18 cellular contexts compared by ENCODE assay signal in genomic region chr1:27585684-27586083, GRCh38. TPM values are rescaled to one million over a fixed set of nuclear protein-coding genes. Genes with fewer than 3 reads are reported as not detected.
DNase-seq lines count a peak whose midpoint lies in the region; ATAC-seq and TF ChIP-seq lines count a peak whose summit lies in the region.
"Had no signal": no experiment of that assay in that cellular context is flagged by ENCODE, and none has a peak within 500 bp of the region (broad histone marks: within the 10 kb centered on the region; RNA-seq: fewer than 3 reads in every experiment).

No MANE protein-coding gene starts in this region.

- H3K4me3 ChIP-seq in left ventricle myocardium inferior (no peak overlapping the region), gastroesophageal sphincter (no peak overlapping the region), spleen (no peak overlapping the region), lower leg skin (ENCODE audit: low read depth, poor library complexity, severe bottlenecking) (no peak overlapping the region), BE2C (ENCODE audit: low read depth, low read length) (no peak overlapping the region)
- H3K4me3 ChIP-seq: GM12878 had no signal

- 50 to 63% methylated on average over 1 of the region's 3 CpGs for WGBS in gastroesophageal sphincter (ENCODE audit: low coverage in 1 of 2), 2 donors
- WGBS in spleen, 5 donors = 62 to 81% (median 68%) methylated on average over 3 of the region's 3 CpGs
- WGBS in lower leg skin, 2 donors = 75 to 84% methylated on average over 3 of the region's 3 CpGs

- H3K36me3 ChIP-seq in left ventricle myocardium inferior (no peaks in the 10 kb centered on the region), gastroesophageal sphincter (peaks cover 0 to 8% of the 10 kb centered on the region in 2 donors), spleen (peaks cover 0 to 20% (median 0%) of the 10 kb centered on the region in 6 donors), BE2C (no peaks in the 10 kb centered on the region)

- H3K27ac ChIP-seq in left ventricle myocardium inferior (replicated peaks) (peak overlapping the region; percentile 8), gastroesophageal sphincter (peak overlapping the region in 3 of 4 donors; percentile 46 to 94 (median 89)), spleen (peak overlapping the region in 5 of 8 donors; percentile 30 to 96 (median 91))

- H3K9me3 ChIP-seq in left ventricle myocardium inferior (replicated peaks) (no peaks in the 10 kb centered on the region), gastroesophageal sphincter (no peaks in the 10 kb centered on the region), spleen (no peaks in the 10 kb centered on the region), BE2C (no peaks in the 10 kb centered on the region)

- TF ChIP-seq CTCF in left ventricle myocardium inferior (IDR thresholded peaks at IDR 0.05; ENCODE audit: borderline replicate concordance) (no peak), gastroesophageal sphincter (IDR thresholded peaks at IDR 0.05) (no peak), spleen (IDR thresholded peaks at IDR 0.05 in 8 of 11, conservative IDR thresholded peaks at IDR 0.05 in 3 of 11) (no peak), lower leg skin (IDR thresholded peaks at IDR 0.05) (no peak), BE2C (IDR thresholded peaks at IDR 0.05; ENCODE audit: low read depth, low read length) (no peak)

- intact Hi-C loops in left ventricle myocardium inferior (cut with micrococcal nuclease) (no loop called here), Right ventricle myocardium superior (cut with DNase I) (no loop called here), spleen (cut with DNase I; ENCODE audit: low total_unique reads) (no loop called here), lower leg skin (cut with DNase I; ENCODE audit: low total_unique reads) (no loop called here)

- DNase-seq in left ventricle myocardium inferior (no peak), Right ventricle myocardium superior (no peak), spleen (no peak), lower leg skin (ENCODE audit: low spot score in 2 of 2) (no peak), KG1 (lab: John Stamatoyannopoulos, UW) (no peak), BE2C (no peak)
- DNase-seq: CD4-positive, alpha-beta memory T cell; DMS153; GF-D8; GOT3; NCI-H1105; OCI-M1; SIG-M5 had no signal

- H3K4me1 ChIP-seq in left ventricle myocardium inferior (peaks cover 100% of the 10 kb centered on the region), gastroesophageal sphincter (peaks cover 9 to 97% (median 35%) of the 10 kb centered on the region in 3 donors), spleen (peaks cover 19 to 100% (median 73%) of the 10 kb centered on the region in 6 donors), BE2C (peaks cover 15% of the 10 kb centered on the region)

- H3K27me3 ChIP-seq in left ventricle myocardium inferior (ENCODE audit: low read depth) (no peaks in the 10 kb centered on the region), gastroesophageal sphincter (no peaks in the 10 kb centered on the region), spleen (replicated peaks in 1 of 7) (no peaks in the 10 kb centered on the region), BE2C (no peaks in the 10 kb centered on the region)

- ATAC-seq in Right ventricle myocardium superior (ENCODE audit: poor library complexity) (no peak), gastroesophageal sphincter (no peak)
- ATAC-seq: GM12878 had no signal

- no peak for TF ChIP-seq EP300 in gastroesophageal sphincter (IDR thresholded peaks at IDR 0.05)

- no peak for TF ChIP-seq POLR2A in gastroesophageal sphincter (IDR thresholded peaks at IDR 0.05)
- TF ChIP-seq POLR2A in spleen (IDR thresholded peaks at IDR 0.05) = no peak
- no peak for TF ChIP-seq POLR2A in lower leg skin (IDR thresholded peaks at IDR 0.05)

RNA-seq across cellular contexts. Expression of gene AHDC1, which starts 18.3 kb away (rescaled TPM):
- 40.1 TPM for total RNA-seq in left ventricle myocardium inferior
- 47.4 TPM for total RNA-seq in Right ventricle myocardium superior
- 10 to 100 TPM; 18.2 to 50.3 (median 27.7) TPM for total RNA-seq in gastroesophageal sphincter
- total RNA-seq in spleen = 100 to 1,000 TPM in 1 of 7 donors, 10 to 100 TPM in 6; 35.1 to 104 (median 54.6) TPM
- polyA plus RNA-seq in spleen = 10 to 100 TPM in 1 of 3 donors, 1 to 10 TPM in 2; 3.2 to 24.2 (median 4.3) TPM
- 10 to 100 TPM; 37.7 to 63.0 (median 52.5) TPM for total RNA-seq in lower leg skin
- polyA plus RNA-seq in BE2C (2012; ENCODE audit: insufficient read depth, insufficient read length, low read depth) = 49.9 TPM

RNA-seq across cellular contexts. Expression of gene FGR, which starts 49.3 kb away (rescaled TPM):
- total RNA-seq in left ventricle myocardium inferior (3.5 TPM), Right ventricle myocardium superior (3.7 TPM), gastroesophageal sphincter (10 to 100 TPM in 3 of 4 donors, 1 to 10 TPM in 1; 9.2 to 17.8 (median 10.1) TPM), spleen (100 to 1,000 TPM in 6 of 7 donors, 10 to 100 TPM in 1; 90.5 to 249 (median 134) TPM), lower leg skin (1 to 10 TPM; 4.3 to 9.8 (median 5.2) TPM)
- polyA plus RNA-seq in spleen = 10 to 100 TPM; 44.7 to 94.2 (median 78.6) TPM
- not detected for polyA plus RNA-seq in BE2C (2012; ENCODE audit: insufficient read depth, insufficient read length, low read depth)
- total RNA-seq: A172, Daoy, NCI-H460 had no signal

Comparison
In these comparisons a context has a peak if more than half of its experiments do, and no peak if none do; other contexts are left out.
1. H3K27ac ChIP-seq: peak in every context shown above with its lines; median percentile 91 in spleen; 89 in gastroesophageal sphincter; 8 in left ventricle myocardium inferior.
2. RNA of gene FGR, which starts 49.3 kb away (total RNA-seq): 90.5 to 249 TPM in spleen; 9.2 to 17.8 TPM in gastroesophageal sphincter, 4.3 to 9.8 TPM in lower leg skin, 3.7 TPM in Right ventricle myocardium superior (single experiment) and 3.5 TPM in left ventricle myocardium inferior (single experiment); every median in the first group is over 4 times any median in the second.